Comparison of ENCODE assay signal across 1 cellular context in genomic region chr9:81622471-81623245, GRCh38.
TF ChIP-seq lines count a peak whose summit lies in the region.

No MANE protein-coding gene starts in this region.

TF ChIP-seq in WTC11, 78 proteins besides CTCF, POLR2A, EP300 and RAD21 (continued from another document):
- TF ChIP-seq ARID4B (CRISPR knock-in tag; IDR thresholded peaks at IDR 0.05; ENCODE audit: borderline replicate concordance) (no peak), ATF6 (CRISPR knock-in tag; IDR thresholded peaks at IDR 0.05) (no peak), PRRX2 (CRISPR knock-in tag; IDR thresholded peaks at IDR 0.05) (no peak)
